In genomic region chr12:93753838-93754429, GRCh38 we compare ENCODE assay signal across 8 cellular contexts.
"Had no signal": no experiment of that assay in that cellular context is flagged by ENCODE, and none has a peak within 500 bp of the region (broad histone marks: within the 10 kb centered on the region; RNA-seq: fewer than 3 reads in every experiment).

No MANE protein-coding gene starts in this region.

- DNase-seq: GM23248, GOT3, H7, KG1 had no signal

- H3K4me3 ChIP-seq: GM23248, HAP-1 had no signal

- H2AFZ ChIP-seq: GM23248 had no signal

- H3K27ac ChIP-seq: GM23248 had no signal

- H3K9me3 ChIP-seq: HAP-1 had no signal

- H3K27me3 Mint-ChIP-seq: IgD-negative memory B cell had no signal

- FAIRE-seq: HTR-8/SVneo had no signal

- H3K9ac ChIP-seq: GM23248 had no signal

- ATAC-seq: HCT116 had no signal

- H3K27ac Mint-ChIP-seq: IgD-negative memory B cell had no signal

- H3K36me3 ChIP-seq: HAP-1 had no signal
